Comparison of ENCODE assay signal across 21 cellular contexts in genomic region chr2:106185475-106186184, GRCh38. TPM values are rescaled to one million over a fixed set of nuclear protein-coding genes. Genes with fewer than 3 reads are reported as not detected.
DNase-seq lines count a peak whose midpoint lies in the region; ATAC-seq lines count a peak whose summit lies in the region.
"Had no signal": no experiment of that assay in that cellular context is flagged by ENCODE, and none has a peak within 500 bp of the region (broad histone marks: within the 10 kb centered on the region; RNA-seq: fewer than 3 reads in every experiment).

No MANE protein-coding gene starts in this region.

- ATAC-seq in naive thymus-derived CD4-positive, alpha-beta T cell: no peak
- ATAC-seq in GM18502 (IDR thresholded peaks at IDR 0.05; ENCODE audit: poor library complexity, unreplicated experiment): no peak
- ATAC-seq: CD8-positive, alpha-beta T cell had no signal

- H3K36me3 Mint-ChIP-seq in activated naive CD8-positive, alpha-beta T cell: peaks cover 15% of the 10 kb centered on the region
- peaks cover 52% of the 10 kb centered on the region for H3K36me3 Mint-ChIP-seq in activated naive CD8-positive, alpha-beta T cell treated with anti-CD3 and anti-CD28 coated beads for 36 hours
- peaks cover 4 to 30% (median 7%) of the 10 kb centered on the region in 5 donors for H3K36me3 Mint-ChIP-seq in naive thymus-derived CD4-positive, alpha-beta T cell

- no peak for DNase-seq in activated naive CD8-positive, alpha-beta T cell treated with anti-CD3 and anti-CD28 coated beads for 36 hours
- DNase-seq in NCI-H82 (lab: John Stamatoyannopoulos, UW) (peak; percentile 56), ACHN (no peak), activated gamma-delta T cell treated with Interleukin-2 at 50 U/mL for 16 hours (no peak)
- no peak for DNase-seq in naive thymus-derived CD4-positive, alpha-beta T cell
- DNase-seq: C1 segment of cervical spinal cord; Caco-2; CD8-positive, alpha-beta T cell; Kasumi-1; NCI-H1105 treated with DMSO at 0.1 percent for 48 hours; NCI-H146; NCI-H1930; NCI-H2107; NCI-H446; NCI-H524 treated with DMSO at 0.1 percent for 48 hours; Peyer's patch; SIG-M5 had no signal

- intact Hi-C loops in naive thymus-derived CD4-positive, alpha-beta T cell (cut with micrococcal nuclease): no loop called here

- H3K4me1 ChIP-seq in naive thymus-derived CD4-positive, alpha-beta T cell (ENCODE audit: control insufficient read depth in 2 of 2, insufficient read depth in 2 of 2, low read length in 2 of 2): peaks cover 0 to 61% of the 10 kb centered on the region in 2 donors

- CTCF ChIA-PET in naive thymus-derived CD4-positive, alpha-beta T cell (lab: Charles Lee): interaction anchor here (0.7 kb wide), 1 partner anchor 20 kb away, joined by 3 read pairs; no protein-coding TSS in a partner anchor

- H3K36me3 ChIP-seq in naive thymus-derived CD4-positive, alpha-beta T cell (ENCODE audit: control insufficient read depth in 2 of 3, insufficient read depth in 3 of 3, low read length in 3 of 3): no peaks in the 10 kb centered on the region
- H3K36me3 ChIP-seq: Peyer's patch had no signal

- H3K27me3 ChIP-seq in naive thymus-derived CD4-positive, alpha-beta T cell (ENCODE audit: control insufficient read depth in 2 of 2, insufficient read depth in 2 of 2, low read length in 2 of 2): no peaks in the 10 kb centered on the region
- H3K27me3 ChIP-seq: Peyer's patch had no signal

- no peaks in the 10 kb centered on the region for H3K9me3 ChIP-seq in naive thymus-derived CD4-positive, alpha-beta T cell (ENCODE audit: control insufficient read depth in 2 of 3, low read length in 3 of 3)
- H3K9me3 ChIP-seq: Caco-2, Peyer's patch had no signal

- H3K4me1 Mint-ChIP-seq in activated naive CD8-positive, alpha-beta T cell (ENCODE audit: low read depth): peaks cover 84% of the 10 kb centered on the region
- H3K4me1 Mint-ChIP-seq in activated naive CD8-positive, alpha-beta T cell treated with anti-CD3 and anti-CD28 coated beads for 36 hours: peaks cover 71% of the 10 kb centered on the region
- H3K4me1 Mint-ChIP-seq in naive thymus-derived CD4-positive, alpha-beta T cell: peaks cover 51 to 96% (median 86%) of the 10 kb centered on the region in 7 donors

- POLR2A ChIA-PET in naive thymus-derived CD4-positive, alpha-beta T cell (lab: Charles Lee): interaction anchor here (0.9 kb wide), 1 partner anchor 25 kb away, joined by 5 read pairs; no protein-coding TSS in a partner anchor

- no peak overlapping the region for H3K27ac ChIP-seq in naive thymus-derived CD4-positive, alpha-beta T cell (ENCODE audit: low read depth, low read length)
- H3K27ac ChIP-seq: HL-60, Peyer's patch, SK-N-MC had no signal

- no peak overlapping the region for H3K4me3 ChIP-seq in naive thymus-derived CD4-positive, alpha-beta T cell (ENCODE audit: low read length)
- H3K4me3 ChIP-seq: Peyer's patch, SK-N-MC had no signal

- no peaks in the 10 kb centered on the region for H3K27me3 Mint-ChIP-seq in activated naive CD8-positive, alpha-beta T cell
- no peaks in the 10 kb centered on the region for H3K27me3 Mint-ChIP-seq in activated naive CD8-positive, alpha-beta T cell treated with anti-CD3 and anti-CD28 coated beads for 36 hours
- H3K27me3 Mint-ChIP-seq in naive thymus-derived CD4-positive, alpha-beta T cell: no peaks in the 10 kb centered on the region

- peak overlapping the region; percentile 14 for H3K4me3 Mint-ChIP-seq in activated naive CD8-positive, alpha-beta T cell
- no peak overlapping the region for H3K4me3 Mint-ChIP-seq in activated naive CD8-positive, alpha-beta T cell treated with anti-CD3 and anti-CD28 coated beads for 36 hours
- peak overlapping the region in 7 of 10 donors; percentile 5 to 53 (median 37) for H3K4me3 Mint-ChIP-seq in naive thymus-derived CD4-positive, alpha-beta T cell
- H3K4me3 Mint-ChIP-seq: CD8-positive, alpha-beta T cell had no signal

- peak overlapping the region; percentile 16 for H3K27ac Mint-ChIP-seq in activated naive CD8-positive, alpha-beta T cell
- H3K27ac Mint-ChIP-seq in activated naive CD8-positive, alpha-beta T cell treated with anti-CD3 and anti-CD28 coated beads for 36 hours: no peak overlapping the region
- H3K27ac Mint-ChIP-seq in naive thymus-derived CD4-positive, alpha-beta T cell: peak overlapping the region in 6 of 9 donors; percentile 1 to 34 (median 6)

- in situ Hi-C loops in ACHN (cut with HindIII; ENCODE audit: low pct_ligation_motif_present, low pct_unique_long_range_greater_than_20kb, low sequenced_read_pairs): no loop called here

- H3K9me3 Mint-ChIP-seq in activated naive CD8-positive, alpha-beta T cell (ENCODE audit: low read depth): no peaks in the 10 kb centered on the region
- H3K9me3 Mint-ChIP-seq in activated naive CD8-positive, alpha-beta T cell treated with anti-CD3 and anti-CD28 coated beads for 36 hours: no peaks in the 10 kb centered on the region
- H3K9me3 Mint-ChIP-seq in naive thymus-derived CD4-positive, alpha-beta T cell: peaks cover 0 to 3% (median 0%) of the 10 kb centered on the region in 11 donors
- H3K9me3 Mint-ChIP-seq: CD8-positive, alpha-beta T cell had no signal

RNA-seq across cellular contexts. Expression of gene UXS1, which starts 8.5 kb away (rescaled TPM):
- total RNA-seq in activated naive CD8-positive, alpha-beta T cell treated with anti-CD3 and anti-CD28 coated beads for 36 hours: 10 to 100 TPM; 43.4 to 44.5 TPM
- 100 to 1,000 TPM in 2 of 5 experiments, 10 to 100 TPM in 3; 52.3 to 185 (median 93.3) TPM for total RNA-seq in naive thymus-derived CD4-positive, alpha-beta T cell
- 100 to 1,000 TPM in 1 of 2 donors, 10 to 100 TPM in 1; 74.2 to 108 TPM for polyA plus RNA-seq in naive thymus-derived CD4-positive, alpha-beta T cell
